ENCODE assay signal across 21 cellular contexts in the genomic region with DNA sequence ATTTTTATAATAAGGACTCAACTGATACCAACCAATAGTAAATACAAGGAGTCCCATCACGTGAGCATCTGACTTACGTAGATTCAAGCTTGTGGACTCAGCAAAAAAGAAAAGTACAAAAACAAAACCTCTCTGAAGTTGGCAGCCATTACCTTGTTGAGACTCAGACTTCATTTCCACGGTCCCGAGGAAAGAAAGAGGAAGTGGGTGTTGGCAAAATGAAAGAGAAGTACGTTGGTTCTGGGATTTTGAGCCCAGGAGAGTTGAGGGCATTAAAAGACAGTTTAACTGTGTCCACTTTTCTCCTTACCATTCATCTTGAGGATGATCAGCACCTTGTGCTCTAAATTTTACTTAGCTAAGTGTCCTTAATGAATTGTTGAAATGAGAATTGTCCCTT. TPM values are rescaled to one million over a fixed set of nuclear protein-coding genes. Genes with fewer than 3 reads are reported as not detected.
DNase-seq lines count a peak whose midpoint lies in the region; ATAC-seq, FAIRE-seq and TF ChIP-seq lines count a peak whose summit lies in the region.
"Had no signal": no experiment of that assay in that cellular context is flagged by ENCODE, and none has a peak within 500 bp of the region (broad histone marks: within the 10 kb centered on the region; RNA-seq: fewer than 3 reads in every experiment).

No MANE protein-coding gene starts in this region.

- POLR2A ChIA-PET in A549 (lab: Yijun Ruan, JAX): interaction anchor here (1.3 kb wide), 1 partner anchor 27 kb away, joined by 6 read pairs; a partner anchor contains a TSS

- peaks cover 92% of the 10 kb centered on the region for H3K36me3 ChIP-seq in CD4-positive, CD25-positive, alpha-beta regulatory T cell (ENCODE audit: control insufficient read depth, insufficient read depth, low read length)
- peaks cover 2 to 98% of the 10 kb centered on the region in 2 donors for H3K36me3 ChIP-seq in left lung

- DNase-seq in A549 (ENCODE audit: low read depth in 1 of 2, low spot score in 1 of 2) (no peak), OCI-M1 (lab: John Stamatoyannopoulos, UW) (peak; percentile 55), left lung (no peak), DMS153 treated with DMSO at 0.1 percent for 48 hours (lab: John Stamatoyannopoulos, UW; ENCODE audit: unreplicated experiment) (no peak), HCEC 1CT (no peak), GM03348 (ENCODE audit: low spot score) (no peak)
- DNase-seq in CD4-positive, CD25-positive, alpha-beta regulatory T cell: no peak
- DNase-seq: activated CD4-positive, CD25-positive, alpha-beta regulatory T cell; adrenal gland; COR-L47; foreskin melanocyte; kidney glomerular epithelial cell; stimulated activated CD4-positive, alpha-beta T cell treated with anti-CD3 and anti-CD28 coated beads, Interleukin-4, amount 100 ng/mL, for 4 hours; T-helper 2 cell had no signal

- TF ChIP-seq CTCF in A549 (IDR thresholded peaks at IDR 0.05) (no peak), left lung (IDR thresholded peaks at IDR 0.05) (no peak)

- no peak overlapping the region for H3K4me2 ChIP-seq in A549
- H3K4me2 ChIP-seq: smooth muscle cell had no signal

- H3K9me3 Mint-ChIP-seq in CD4-positive, CD25-positive, alpha-beta regulatory T cell: no peaks in the 10 kb centered on the region
- H3K9me3 Mint-ChIP-seq: activated T-helper 2 cell treated with anti-CD3 and anti-CD28 coated beads, Interferon-gamma antibody, Interleukin-2, Interleukin-4, amounts not matched to agents 10 μg/mL and 5 μg/mL and 100 μg/mL, durations not matched to agents 14 hours and 24 hours and 36 hours; neural crest cell had no signal

- H3K36me3 Mint-ChIP-seq in CD4-positive, CD25-positive, alpha-beta regulatory T cell: peaks cover 45% of the 10 kb centered on the region

- no peaks in the 10 kb centered on the region for H3K9me3 ChIP-seq in A549
- no peaks in the 10 kb centered on the region for H3K9me3 ChIP-seq in CD4-positive, CD25-positive, alpha-beta regulatory T cell (ENCODE audit: control insufficient read depth in 2 of 2, low read length in 2 of 2)
- H3K9me3 ChIP-seq in left lung: no peaks in the 10 kb centered on the region
- H3K9me3 ChIP-seq: adrenal gland, SJSA1, suprapubic skin had no signal

- H3K27ac Mint-ChIP-seq in CD4-positive, CD25-positive, alpha-beta regulatory T cell: peak overlapping the region; percentile 25 to 81 (median 36)
- H3K27ac Mint-ChIP-seq: activated T-helper 2 cell treated with anti-CD3 and anti-CD28 coated beads, Interferon-gamma antibody, Interleukin-2, Interleukin-4, amounts not matched to agents 10 μg/mL and 5 μg/mL and 100 μg/mL, durations not matched to agents 14 hours and 24 hours and 36 hours had no signal

- H3K4me3 Mint-ChIP-seq in CD4-positive, CD25-positive, alpha-beta regulatory T cell: no peak overlapping the region
- H3K4me3 Mint-ChIP-seq: mesothelial cell of epicardium, neural crest cell had no signal

- H3K27me3 Mint-ChIP-seq in CD4-positive, CD25-positive, alpha-beta regulatory T cell: no peaks in the 10 kb centered on the region

- H3K27ac ChIP-seq in A549: no peak overlapping the region
- H3K27ac ChIP-seq in CD4-positive, CD25-positive, alpha-beta regulatory T cell (ENCODE audit: insufficient read depth, low read length, poor library complexity, severe bottlenecking): no peak overlapping the region
- peak overlapping the region in 1 of 2 donors; percentile 48 for H3K27ac ChIP-seq in left lung
- H3K27ac ChIP-seq: epithelial cell of prostate, SJSA1, suprapubic skin had no signal

- CTCF ChIA-PET in A549 (lab: Yijun Ruan, JAX): interaction anchor here (0.6 to 1.4 kb wide), 4 partner anchors 18 to 45 kb away, joined by 3 to 4 read pairs (median 3); no protein-coding TSS in a partner anchor

- FAIRE-seq in A549 (lab: Jason Lieb, UNC): no peak

- TF ChIP-seq RAD21 in A549 (conservative IDR thresholded peaks at IDR 0.05 in 1 of 2, IDR thresholded peaks at IDR 0.05 in 1 of 2): no peak

- H3K4me1 ChIP-seq in A549 (no peaks in the 10 kb centered on the region), left lung (peaks cover 0 to 7% of the 10 kb centered on the region in 2 donors)
- H3K4me1 ChIP-seq in CD4-positive, CD25-positive, alpha-beta regulatory T cell (ENCODE audit: control insufficient read depth, insufficient read depth, low read length, poor library complexity, severe bottlenecking): no peaks in the 10 kb centered on the region
- H3K4me1 ChIP-seq: adrenal gland, SJSA1, suprapubic skin had no signal

- intact Hi-C loops in left lung (cut with DNase I): no loop called here

- ATAC-seq in A549 (no peak), left lung (peak; percentile 27)
- no peak for ATAC-seq in CD4-positive, CD25-positive, alpha-beta regulatory T cell (ENCODE audit: low read depth in 2 of 2)

- H3K4me1 Mint-ChIP-seq in CD4-positive, CD25-positive, alpha-beta regulatory T cell: peaks cover 10 to 15% (median 13%) of the 10 kb centered on the region in 4 donors
- H3K4me1 Mint-ChIP-seq: mesothelial cell of epicardium, neural crest cell had no signal

- TF ChIP-seq EP300 in A549 (IDR thresholded peaks at IDR 0.05): no peak

- no peak for TF ChIP-seq POLR2A in A549 (IDR thresholded peaks at IDR 0.05; ENCODE audit: low read length)

- H3K4me3 ChIP-seq in A549 (no peak overlapping the region), left lung (no peak overlapping the region)
- no peak overlapping the region for H3K4me3 ChIP-seq in CD4-positive, CD25-positive, alpha-beta regulatory T cell (ENCODE audit: low read depth, low read length)
- H3K4me3 ChIP-seq: adrenal gland, SJSA1, smooth muscle cell, suprapubic skin had no signal

- 88% methylated on average over 5 of the region's 5 CpGs for WGBS in A549 (ENCODE audit: missing lambda C conversion rate)

- H3K27me3 ChIP-seq in CD4-positive, CD25-positive, alpha-beta regulatory T cell (ENCODE audit: control insufficient read depth, insufficient read depth, low read length): no peaks in the 10 kb centered on the region
- no peaks in the 10 kb centered on the region for H3K27me3 ChIP-seq in left lung
- H3K27me3 ChIP-seq: adrenal gland, SJSA1, suprapubic skin had no signal

TF ChIP-seq in A549, 52 proteins besides CTCF, POLR2A, EP300 and RAD21:
- TF ChIP-seq TFCP2L1 (CRISPR knock-in tag; IDR thresholded peaks at IDR 0.05) (no peak), MAFK (IDR thresholded peaks at IDR 0.05; ENCODE audit: partially characterized antibody) (peak; percentile 9)
TF ChIP-seq in A549: peak in this region for 1.

RNA-seq across cellular contexts. Expression of a gene that starts 26.7 kb away (rescaled TPM):
- polyA plus RNA-seq in A549 (2011; rRNA removed) (43.4 and 48.2 TPM in 2 replicates), A549 (2017; fragmentation: RNase III; extraction: RNeasy Plus Mini Kit Qiagen cat#74134 plus additional on column Dnase treatment) (31.8 to 37.8 TPM (median 36.6 TPM) in 3 replicates)
- polyA plus RNA-seq in A549 (2012; cell fraction: cytosol; rRNA removed): 12.7 and 13.3 TPM in 2 replicates
- polyA plus RNA-seq in A549 (2012; cell fraction: nucleus; rRNA removed): 13.6 and 18.0 TPM in 2 replicates
- polyA minus RNA-seq in A549 (2011; rRNA and poly(A)+ RNA removed): 23.9 and 28.1 TPM in 2 replicates
- total RNA-seq in CD4-positive, CD25-positive, alpha-beta regulatory T cell: 47.4 TPM
- polyA plus RNA-seq in CD4-positive, CD25-positive, alpha-beta regulatory T cell: 10 to 100 TPM; 18.0 to 30.1 (median 21.5) TPM
- total RNA-seq in left lung: 10 to 100 TPM; 28.7 to 31.6 TPM

RNA-seq across cellular contexts. Expression of a gene that starts 27.2 kb away (rescaled TPM):
- polyA plus RNA-seq in A549 (2011; rRNA removed) (33.3 and 37.4 TPM in 2 replicates), A549 (2017; fragmentation: RNase III; extraction: RNeasy Plus Mini Kit Qiagen cat#74134 plus additional on column Dnase treatment) (11.4 to 12.6 TPM (median 12.0 TPM) in 3 replicates)
- polyA plus RNA-seq in A549 (2012; cell fraction: cytosol; rRNA removed): 7.0 and 9.2 TPM in 2 replicates
- 21.2 and 32.3 TPM in 2 replicates for polyA plus RNA-seq in A549 (2012; cell fraction: nucleus; rRNA removed)
- polyA minus RNA-seq in A549 (2011; rRNA and poly(A)+ RNA removed): 24.3 and 31.4 TPM in 2 replicates
- 21.5 TPM for total RNA-seq in CD4-positive, CD25-positive, alpha-beta regulatory T cell
- 10 to 100 TPM in 1 of 4 donors, 1 to 10 TPM in 3; 5.5 to 13.3 (median 9.1) TPM for polyA plus RNA-seq in CD4-positive, CD25-positive, alpha-beta regulatory T cell
- total RNA-seq in left lung: 10 to 100 TPM; 16.4 to 17.7 TPM

RNA-seq across cellular contexts. Expression of a gene that starts 36.8 kb away (rescaled TPM):
- polyA plus RNA-seq in A549 (2011; rRNA removed) (4.5 and 8.0 TPM in 2 replicates), A549 (2017; fragmentation: RNase III; extraction: RNeasy Plus Mini Kit Qiagen cat#74134 plus additional on column Dnase treatment) (14.0 to 14.9 TPM (median 14.6 TPM) in 3 replicates)
- polyA plus RNA-seq in A549 (2012; cell fraction: cytosol; rRNA removed): 2.5 and 2.7 TPM in 2 replicates
- 0.84 and 1.5 TPM in 2 replicates for polyA plus RNA-seq in A549 (2012; cell fraction: nucleus; rRNA removed)
- polyA minus RNA-seq in A549 (2011; rRNA and poly(A)+ RNA removed): 1.9 and 2.6 TPM in 2 replicates
- 22.2 TPM for total RNA-seq in CD4-positive, CD25-positive, alpha-beta regulatory T cell
- polyA plus RNA-seq in CD4-positive, CD25-positive, alpha-beta regulatory T cell: 10 to 100 TPM; 21.8 to 28.9 (median 25.8) TPM
- 10 to 100 TPM in 1 of 2 donors, 1 to 10 TPM in 1; 9.2 to 10.3 TPM for total RNA-seq in left lung
